ENCODE assay signal across 23 cellular contexts in genomic region chr2:128533101-128533500, GRCh38.
DNase-seq lines count a peak whose midpoint lies in the region; ATAC-seq lines count a peak whose summit lies in the region.
"Had no signal": no experiment of that assay in that cellular context is flagged by ENCODE, and none has a peak within 500 bp of the region (broad histone marks: within the 10 kb centered on the region; RNA-seq: fewer than 3 reads in every experiment).

No MANE protein-coding gene starts in this region.

- H3K4me3 ChIP-seq in mesendoderm (ENCODE audit: low read length) (no peak overlapping the region), HAP-1 (no peak overlapping the region)
- H3K4me3 ChIP-seq: BLaER1, GM12878 had no signal

- H3K27me3 ChIP-seq in mesendoderm (ENCODE audit: insufficient read depth, low read length, poor library complexity) (no peaks in the 10 kb centered on the region), HAP-1 (ENCODE audit: low read depth) (no peaks in the 10 kb centered on the region)
- H3K27me3 ChIP-seq: BE2C, BLaER1 had no signal

- H3K56ac ChIP-seq in mesendoderm (ENCODE audit: low read length): no peak overlapping the region

- no peak for ATAC-seq in T-helper 17 cell
- ATAC-seq: GM12878 had no signal

- peaks cover 46% of the 10 kb centered on the region for H3K27me3 Mint-ChIP-seq in T-helper 17 cell

- H3K36me3 ChIP-seq in mesendoderm (ENCODE audit: control insufficient read depth, insufficient read depth, low read length) (no peaks in the 10 kb centered on the region), HAP-1 (replicated peaks) (no peaks in the 10 kb centered on the region)
- H3K36me3 ChIP-seq: BE2C, BLaER1 had no signal

- H3K27ac Mint-ChIP-seq in T-helper 17 cell: peak overlapping the region; percentile 11
- H3K27ac Mint-ChIP-seq: CD14-positive monocyte; CD4-positive, alpha-beta memory T cell; CD4-positive, CD25-positive, alpha-beta regulatory T cell had no signal

- H3K79me2 ChIP-seq in mesendoderm (ENCODE audit: control insufficient read depth, insufficient read depth, low read length): no peaks in the 10 kb centered on the region

- no peak overlapping the region for H3K4me2 ChIP-seq in mesendoderm (ENCODE audit: low read length)
- H3K4me2 ChIP-seq: BLaER1 had no signal

- DNase-seq in T-helper 17 cell (no peak), mesendoderm (peak; percentile 76), HAP-1 (ENCODE audit: low spot score in 2 of 2) (no peak), NOMO-1 (lab: John Stamatoyannopoulos, UW; ENCODE audit: unreplicated experiment in 2 of 2) (no peak)
- DNase-seq in activated effector memory CD4-positive, alpha-beta T cell treated with anti-CD3 and anti-CD28 coated beads, Interleukin-2, amount 50 U/mL, for 16 hours: no peak
- DNase-seq: 8988T; ACHN; BE2C; C1 segment of cervical spinal cord; CD4-positive, alpha-beta memory T cell; CD4-positive, CD25-positive, alpha-beta regulatory T cell; CD8-positive, alpha-beta memory T cell; COR-L47; DMS 273 treated with DMSO at 0.1 percent for 48 hours; DMS153; DMS53; DMS79; DND-41; EL; GDM1 had no signal

- no peak overlapping the region for H2BK15ac ChIP-seq in mesendoderm (replicated peaks; ENCODE audit: low read depth)

- no peak overlapping the region for H4K8ac ChIP-seq in mesendoderm (ENCODE audit: low read depth, low read length)

- no CpG with 5 or more reads among the region's 1 CpG for whole genome bisulfite sequencing in mesendoderm (ENCODE audit: extremely low coverage, insufficient coverage, low lambda C conversion rate)

- no peak overlapping the region for H2BK5ac ChIP-seq in mesendoderm (ENCODE audit: low read length)

- H3K4me3 Mint-ChIP-seq in T-helper 17 cell: no peak overlapping the region
- H3K4me3 Mint-ChIP-seq: CD14-positive monocyte; CD4-positive, alpha-beta memory T cell; CD4-positive, CD25-positive, alpha-beta regulatory T cell; CD8-positive, alpha-beta memory T cell had no signal

- no peak overlapping the region for H3K9ac ChIP-seq in mesendoderm (ENCODE audit: low read length)
- H3K9ac ChIP-seq: BLaER1 had no signal

- no peak overlapping the region for H3K23ac ChIP-seq in mesendoderm (ENCODE audit: low read length)

- no peaks in the 10 kb centered on the region for H3K79me1 ChIP-seq in mesendoderm (ENCODE audit: low read length)

- H3K18ac ChIP-seq in mesendoderm (ENCODE audit: low read length): peak overlapping the region; percentile 51

- H4K5ac ChIP-seq in mesendoderm (ENCODE audit: low read length): no peak overlapping the region

- H3K9me3 ChIP-seq in T-helper 17 cell (ENCODE audit: control insufficient read depth, low read length, poor library complexity, severe bottlenecking) (no peaks in the 10 kb centered on the region), HAP-1 (no peaks in the 10 kb centered on the region)
- H3K9me3 ChIP-seq: BE2C, BLaER1 had no signal

- H2AK5ac ChIP-seq in mesendoderm (ENCODE audit: low read length): no peak overlapping the region

- no peaks in the 10 kb centered on the region for H3K36me3 Mint-ChIP-seq in T-helper 17 cell (ENCODE audit: low read depth)
- H3K36me3 Mint-ChIP-seq: CD14-positive monocyte; CD4-positive, alpha-beta memory T cell; CD4-positive, CD25-positive, alpha-beta regulatory T cell; CD8-positive, alpha-beta memory T cell had no signal

- no peak overlapping the region for H3K4ac ChIP-seq in mesendoderm (ENCODE audit: low read depth, low read length)

- H3K4me1 ChIP-seq in mesendoderm (ENCODE audit: control insufficient read depth, low read depth, low read length) (peaks cover 8% of the 10 kb centered on the region), HAP-1 (no peaks in the 10 kb centered on the region)
- H3K4me1 ChIP-seq: BE2C had no signal

- no peak overlapping the region for H2BK120ac ChIP-seq in mesendoderm (ENCODE audit: low read depth, low read length)

- peaks cover 2% of the 10 kb centered on the region for H3K4me1 Mint-ChIP-seq in T-helper 17 cell
- H3K4me1 Mint-ChIP-seq: CD4-positive, CD25-positive, alpha-beta regulatory T cell had no signal

- in situ Hi-C loops in HAP-1 (cut with MboI; ENCODE audit: low sequenced_read_pairs): no loop called here

- H3K27ac ChIP-seq in mesendoderm (ENCODE audit: low read depth, low read length): no peak overlapping the region
- H3K27ac ChIP-seq: BLaER1 had no signal
